ENCODE assay signal across 8 cellular contexts in the genomic region with DNA sequence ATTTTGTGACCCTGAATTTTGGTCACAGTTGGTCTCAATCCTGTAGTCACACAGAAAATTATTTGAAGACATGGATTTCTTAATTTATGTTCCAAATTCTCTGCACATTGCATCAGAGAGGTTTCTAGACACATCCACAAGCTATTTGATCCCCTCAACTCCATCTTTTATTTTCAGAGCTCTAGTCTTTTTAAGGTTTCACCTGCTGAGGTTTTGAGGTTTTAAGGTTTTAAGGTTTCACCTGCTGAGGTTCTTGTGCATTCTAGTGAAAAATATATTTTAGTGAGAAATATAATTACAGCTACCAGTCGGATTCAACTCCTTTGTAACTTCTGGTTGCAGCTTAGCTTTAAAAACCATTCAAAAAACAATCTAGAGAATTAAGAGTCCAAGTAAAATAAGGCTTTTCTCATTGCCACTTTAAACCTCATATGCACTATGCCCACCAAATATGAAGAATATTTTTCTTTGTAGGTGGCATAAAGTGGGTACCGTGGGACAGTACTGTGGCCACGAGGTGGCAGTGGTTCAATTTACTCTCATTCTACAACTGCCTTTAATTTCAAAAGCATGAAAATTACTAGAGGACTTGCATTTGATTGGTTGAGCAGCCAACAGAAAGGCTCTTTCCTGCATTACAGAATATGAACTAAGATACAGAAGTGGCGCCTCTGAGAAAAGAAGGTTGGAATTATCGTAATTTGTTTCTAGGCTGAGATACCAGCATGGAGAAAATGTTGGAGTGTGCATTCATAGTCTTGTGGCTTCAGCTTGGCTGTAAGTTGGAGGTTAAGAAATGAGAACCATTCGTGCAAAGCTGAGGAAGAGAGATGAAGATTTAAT.
DNase-seq lines count a peak whose midpoint lies in the region; ATAC-seq and TF ChIP-seq lines count a peak whose summit lies in the region.

No MANE protein-coding gene starts in this region.

- TF ChIP-seq EP300 in gastroesophageal sphincter (IDR thresholded peaks at IDR 0.05): no peak

- peaks cover 34% of the 10 kb centered on the region for H3K27me3 Mint-ChIP-seq in progenitor cell of endocrine pancreas

- H3K9me3 ChIP-seq in heart left ventricle (no peaks in the 10 kb centered on the region), gastroesophageal sphincter (no peaks in the 10 kb centered on the region)

- no peaks in the 10 kb centered on the region for H3K36me3 Mint-ChIP-seq in progenitor cell of endocrine pancreas (ENCODE audit: insufficient read depth)

- TF ChIP-seq CTCF in heart left ventricle (IDR thresholded peaks at IDR 0.05) (peak in 10 of 12 donors; percentile 8 to 50 (median 40)), progenitor cell of endocrine pancreas (IDR thresholded peaks at IDR 0.05; ENCODE audit: unreplicated experiment) (peak; percentile 69), gastroesophageal sphincter (IDR thresholded peaks at IDR 0.05) (peak in 1 of 4 experiments; percentile 39)

- no peaks in the 10 kb centered on the region for H3K4me1 Mint-ChIP-seq in progenitor cell of endocrine pancreas (ENCODE audit: low read depth)

- H3K36me3 ChIP-seq in heart left ventricle (no peaks in the 10 kb centered on the region), gastroesophageal sphincter (no peaks in the 10 kb centered on the region)

- H3K4me3 Mint-ChIP-seq in progenitor cell of endocrine pancreas (ENCODE audit: low read depth): no peak overlapping the region

- H3K27me3 ChIP-seq in heart left ventricle (peaks cover 0 to 8% (median 0%) of the 10 kb centered on the region in 9 donors), gastroesophageal sphincter (no peaks in the 10 kb centered on the region)

- no peaks in the 10 kb centered on the region for H3K4me1 ChIP-seq in heart left ventricle
- no peaks in the 10 kb centered on the region for H3K4me1 ChIP-seq in gastroesophageal sphincter

- H3K27ac Mint-ChIP-seq in progenitor cell of endocrine pancreas: no peak overlapping the region

- no peaks in the 10 kb centered on the region for H3K9me3 Mint-ChIP-seq in progenitor cell of endocrine pancreas (ENCODE audit: low read depth)

- H3K27ac ChIP-seq in heart left ventricle: no peak overlapping the region
- no peak overlapping the region for H3K27ac ChIP-seq in gastroesophageal sphincter

- H3K4me3 ChIP-seq in heart left ventricle (no peak overlapping the region), gastroesophageal sphincter (no peak overlapping the region)

- intact Hi-C loops in heart left ventricle (cut with DNase I): no loop called here
- intact Hi-C loops in Right ventricle myocardium inferior (cut with DNase I): no loop called here

- 40 to 52% (median 41%) methylated on average over 6 of the region's 6 CpGs for WGBS in heart left ventricle, 4 donors
- WGBS in gastroesophageal sphincter (ENCODE audit: low coverage in 1 of 2), 2 donors: 39 to 45% methylated on average over 5 to 6 of the region's 6 CpGs

- TF ChIP-seq POLR2A in heart left ventricle (IDR thresholded peaks at IDR 0.05) (no peak), gastroesophageal sphincter (IDR thresholded peaks at IDR 0.05) (no peak)

- DNase-seq in heart left ventricle (no peak), Right ventricle myocardium inferior (ENCODE audit: missing footprints) (no peak), T follicular helper cell (ENCODE audit: low read depth) (peak; percentile 19), dermis blood vessel endothelial cell (peak; percentile 30), progenitor cell of endocrine pancreas (ENCODE audit: low spot score, unreplicated experiment) (no peak), NCI-H2227 treated with DMSO at 0.1 percent for 48 hours (lab: John Stamatoyannopoulos, UW) (no peak), DMS79 (lab: John Stamatoyannopoulos, UW) (no peak)

- no peak for ATAC-seq in heart left ventricle
- ATAC-seq in Right ventricle myocardium inferior: no peak
- ATAC-seq in gastroesophageal sphincter: no peak

Comparison
In these comparisons a context has a peak if more than half of its experiments do, and no peak if none do; other contexts are left out.
1. DNase-seq: peak in T follicular helper cell (single experiment) and dermis blood vessel endothelial cell (single experiment); none in heart left ventricle (0 of 5), Right ventricle myocardium inferior (single experiment), progenitor cell of endocrine pancreas (single experiment), NCI-H2227 treated with DMSO at 0.1 percent for 48 hours (single experiment) and DMS79 (single experiment).